In the genomic region with DNA sequence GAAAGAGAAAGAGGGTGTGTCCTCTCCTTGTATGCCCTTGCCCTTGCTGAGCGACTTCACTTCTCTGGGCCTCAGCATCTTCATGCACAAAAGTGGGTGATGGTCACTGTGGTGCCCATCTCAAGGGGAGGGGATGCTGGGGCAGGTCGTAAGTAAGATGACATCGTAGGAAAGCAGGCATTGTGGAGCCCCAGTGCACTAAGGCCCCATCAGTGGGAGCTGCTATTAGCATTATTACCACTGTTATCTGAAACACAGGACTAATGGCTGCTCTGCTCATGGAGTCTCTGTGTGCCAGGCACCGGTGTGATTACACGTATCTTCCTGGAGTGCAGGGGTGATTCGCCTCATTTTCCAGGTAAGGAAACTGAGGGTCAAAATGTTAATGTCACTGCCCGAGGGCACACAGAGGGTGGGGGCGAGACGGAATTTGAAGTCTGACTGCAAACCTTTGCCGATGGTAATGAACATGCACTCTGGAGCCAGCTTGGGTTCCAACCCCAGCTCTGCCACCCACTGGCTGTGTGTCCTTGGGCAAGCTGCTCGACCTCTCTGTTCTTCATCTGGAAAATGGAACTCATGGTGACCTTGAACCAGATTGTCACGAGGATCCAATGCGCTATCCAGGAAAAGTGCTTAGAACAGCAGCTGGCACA, we compare ENCODE assay signal across 2 cellular contexts.
TF ChIP-seq lines count a peak whose summit lies in the region.

No MANE protein-coding gene starts in this region.

TF ChIP-seq in IMR-90, 13 proteins besides CTCF, POLR2A, EP300 and RAD21:
- TF ChIP-seq CHD1 (IDR thresholded peaks at IDR 0.05; ENCODE audit: low read depth, low read length) = no peak
- no peak for TF ChIP-seq MAZ (IDR thresholded peaks at IDR 0.05; ENCODE audit: borderline replicate concordance, low read depth, low read length)
- TF ChIP-seq SMC3 (IDR thresholded peaks at IDR 0.05; ENCODE audit: low read depth, low read length) = no peak
- no peak for TF ChIP-seq FOS (IDR thresholded peaks at IDR 0.05; ENCODE audit: low read depth, low read length)
- no peak for TF ChIP-seq MXI1 (IDR thresholded peaks at IDR 0.05; ENCODE audit: borderline replicate concordance, low read depth, low read length)
- TF ChIP-seq RCOR1 (IDR thresholded peaks at IDR 0.05; ENCODE audit: insufficient replicate concordance, low read length) = no peak
- no peak for TF ChIP-seq MAFK (IDR thresholded peaks at IDR 0.05; ENCODE audit: low read depth, low read length)
- TF ChIP-seq, protein P1, sequence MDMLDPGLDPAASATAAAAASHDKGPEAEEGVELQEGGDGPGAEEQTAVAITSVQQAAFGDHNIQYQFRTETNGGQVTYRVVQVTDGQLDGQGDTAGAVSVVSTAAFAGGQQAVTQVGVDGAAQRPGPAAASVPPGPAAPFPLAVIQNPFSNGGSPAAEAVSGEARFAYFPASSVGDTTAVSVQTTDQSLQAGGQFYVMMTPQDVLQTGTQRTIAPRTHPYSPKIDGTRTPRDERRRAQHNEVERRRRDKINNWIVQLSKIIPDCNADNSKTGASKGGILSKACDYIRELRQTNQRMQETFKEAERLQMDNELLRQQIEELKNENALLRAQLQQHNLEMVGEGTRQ (IDR thresholded peaks at IDR 0.05; ENCODE audit: low read depth, low read length) = no peak
- no peak for TF ChIP-seq BHLHE40 (IDR thresholded peaks at IDR 0.05; ENCODE audit: low read depth, low read length)
- TF ChIP-seq, protein P2, sequence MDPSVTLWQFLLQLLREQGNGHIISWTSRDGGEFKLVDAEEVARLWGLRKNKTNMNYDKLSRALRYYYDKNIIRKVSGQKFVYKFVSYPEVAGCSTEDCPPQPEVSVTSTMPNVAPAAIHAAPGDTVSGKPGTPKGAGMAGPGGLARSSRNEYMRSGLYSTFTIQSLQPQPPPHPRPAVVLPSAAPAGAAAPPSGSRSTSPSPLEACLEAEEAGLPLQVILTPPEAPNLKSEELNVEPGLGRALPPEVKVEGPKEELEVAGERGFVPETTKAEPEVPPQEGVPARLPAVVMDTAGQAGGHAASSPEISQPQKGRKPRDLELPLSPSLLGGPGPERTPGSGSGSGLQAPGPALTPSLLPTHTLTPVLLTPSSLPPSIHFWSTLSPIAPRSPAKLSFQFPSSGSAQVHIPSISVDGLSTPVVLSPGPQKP (IDR thresholded peaks at IDR 0.05; ENCODE audit: borderline replicate concordance, low read depth, low read length) = no peak
- TF ChIP-seq RFX5 (IDR thresholded peaks at IDR 0.05; ENCODE audit: low read depth, low read length) = no peak
- TF ChIP-seq CEBPB (IDR thresholded peaks at IDR 0.05; ENCODE audit: low read depth, low read length) = no peak
- no peak for TF ChIP-seq NFE2L2 (IDR thresholded peaks at IDR 0.05; ENCODE audit: low read depth, low read length)
TF ChIP-seq in IMR-90: peak in this region for 0.

TF ChIP-seq in H1, 55 proteins besides CTCF, POLR2A, EP300 and RAD21:
- TF ChIP-seq KDM1A (IDR thresholded peaks at IDR 0.05; ENCODE audit: borderline replicate concordance, low read length) (peak; percentile 96), CTBP2 (IDR thresholded peaks at IDR 0.05; ENCODE audit: borderline replicate concordance, insufficient read depth, insufficient read length, low read length) (no peak)
